Comparison of ENCODE assay signal across 19 cellular contexts in genomic region chr10:47189802-47190201, GRCh38.
DNase-seq lines count a peak whose midpoint lies in the region; TF ChIP-seq lines count a peak whose summit lies in the region.
"Had no signal": no experiment of that assay in that cellular context is flagged by ENCODE, and none has a peak within 500 bp of the region (broad histone marks: within the 10 kb centered on the region; RNA-seq: fewer than 3 reads in every experiment).

No MANE protein-coding gene starts in this region.

- H3K36me3 ChIP-seq in esophagus muscularis mucosa, result no peaks in the 10 kb centered on the region
- no peaks in the 10 kb centered on the region for H3K36me3 ChIP-seq in mammary epithelial cell (ENCODE audit: insufficient read depth, low read length)
- H3K36me3 ChIP-seq: SJSA1 had no signal

- TF ChIP-seq CTCF in C4-2B (conservative IDR thresholded peaks at IDR 0.05) (no peak), esophagus muscularis mucosa (IDR thresholded peaks at IDR 0.05) (no peak), mammary epithelial cell (conservative IDR thresholded peaks at IDR 0.05 in 1 of 2, IDR thresholded peaks at IDR 0.05 in 1 of 2; ENCODE audit: extremely low read depth in 1 of 2, insufficient read depth in 1 of 2, low read depth in 1 of 2, low read length in 2 of 2) (no peak)

- CTCF ChIA-PET in mammary epithelial cell (lab: Charles Lee; ENCODE audit: low non-redundant PET), result no interaction called here

- no peak overlapping the region for H2AFZ ChIP-seq in mammary epithelial cell (ENCODE audit: low read depth, low read length)

- WGBS in esophagus muscularis mucosa, result 77% methylated on average over 5 of the region's 6 CpGs
- 52% methylated on average over 3 of the region's 6 CpGs for WGBS in mammary epithelial cell (ENCODE audit: low coverage, missing lambda C conversion rate)

- intact Hi-C loops in esophagus muscularis mucosa (cut with DNase I), result no loop called here
- intact Hi-C loops in mammary epithelial cell (cut with micrococcal nuclease), result loop anchor here (10.0 kb wide), 1 partner anchor 145 kb away; no protein-coding TSS in a partner anchor

- peak overlapping the region; percentile 51 for H3K27ac ChIP-seq in C4-2B
- no peak overlapping the region for H3K27ac ChIP-seq in esophagus muscularis mucosa (replicated peaks in 1 of 4)
- H3K27ac ChIP-seq in mammary epithelial cell (ENCODE audit: insufficient read depth, low read depth, low read length), result no peak overlapping the region
- H3K27ac ChIP-seq: HL-60, SJSA1 had no signal

- no peak overlapping the region for H3K9ac ChIP-seq in mammary epithelial cell (ENCODE audit: insufficient read depth, low read length)

- in situ Hi-C loops in mammary epithelial cell (cut with MboI; ENCODE audit: low sequenced_read_pairs in 2 of 2), result no loop called here

- H3K79me2 ChIP-seq in mammary epithelial cell (ENCODE audit: insufficient read depth, low read length), result no peaks in the 10 kb centered on the region

- H3K4me3 ChIP-seq in esophagus muscularis mucosa (no peak overlapping the region), mammary epithelial cell (replicated peaks in 1 of 3; ENCODE audit: insufficient read depth in 1 of 3, low read depth in 2 of 3, low read length in 3 of 3) (no peak overlapping the region)
- H3K4me3 ChIP-seq: SJSA1 had no signal

- TF ChIP-seq EP300 in esophagus muscularis mucosa (IDR thresholded peaks at IDR 0.05), result no peak

- H3K27me3 ChIP-seq in esophagus muscularis mucosa (no peaks in the 10 kb centered on the region), mammary epithelial cell (ENCODE audit: insufficient read depth, low read length) (peaks cover 2% of the 10 kb centered on the region)
- H3K27me3 ChIP-seq: SJSA1 had no signal

- TF ChIP-seq POLR2A in esophagus muscularis mucosa (IDR thresholded peaks at IDR 0.05; ENCODE audit: low read depth), result no peak

- DNase-seq in DMS79 treated with DMSO at 0.1 percent for 48 hours (lab: John Stamatoyannopoulos, UW), result peak; percentile 23
- peak; percentile 0 for DNase-seq in NCI-H69 (lab: John Stamatoyannopoulos, UW)
- peak; percentile 75 for DNase-seq in esophagus muscularis mucosa (ENCODE audit: extremely low spot score)
- no peak for DNase-seq in mammary epithelial cell
- DNase-seq in hepatic stellate cell (ENCODE audit: low spot score), result no peak
- DNase-seq in T-helper 9 cell, result no peak
- DNase-seq: CD4-positive, CD25-positive, alpha-beta regulatory T cell; DND-41; Karpas-422; NCI-H1092; NCI-H1694 treated with DMSO at 0.1 percent for 48 hours; NCI-H226; NCI-H524; OCI-M1; Right ventricle myocardium superior; T-cell had no signal

- no TSS peak for BruUV-seq in mammary epithelial cell (replicated peaks; lab: Mats Ljungman, UMichigan)

- no peaks in the 10 kb centered on the region for H3K4me1 ChIP-seq in esophagus muscularis mucosa
- H3K4me1 ChIP-seq in mammary epithelial cell (ENCODE audit: insufficient read depth, low read length), result no peaks in the 10 kb centered on the region
- H3K4me1 ChIP-seq: SJSA1 had no signal

- dilution Hi-C loops in mammary epithelial cell (cut with HindIII; ENCODE audit: low sequenced_read_pairs), result loop anchor here (5.0 kb wide), 3 partner anchors 52 to 102 kb away; no protein-coding TSS in a partner anchor

- no peaks in the 10 kb centered on the region for H4K20me1 ChIP-seq in mammary epithelial cell (ENCODE audit: insufficient read depth, low read length)

- H3K9me3 ChIP-seq in esophagus muscularis mucosa (no peaks in the 10 kb centered on the region), mammary epithelial cell (replicated peaks; ENCODE audit: insufficient read depth, low read length) (no peaks in the 10 kb centered on the region)
- H3K9me3 ChIP-seq: SJSA1 had no signal

- no peak overlapping the region for H3K4me2 ChIP-seq in mammary epithelial cell (ENCODE audit: insufficient read depth, low read depth, low read length)

Comparison
In these comparisons a context has a peak if more than half of its experiments do, and no peak if none do; other contexts are left out.
1. DNase-seq: peak in DMS79 treated with DMSO at 0.1 percent for 48 hours (single experiment), NCI-H69 (single experiment) and esophagus muscularis mucosa (single experiment); none in mammary epithelial cell (single experiment), hepatic stellate cell (single experiment) and T-helper 9 cell (single experiment).